ENCODE assay signal across 1 cellular context in the genomic region with DNA sequence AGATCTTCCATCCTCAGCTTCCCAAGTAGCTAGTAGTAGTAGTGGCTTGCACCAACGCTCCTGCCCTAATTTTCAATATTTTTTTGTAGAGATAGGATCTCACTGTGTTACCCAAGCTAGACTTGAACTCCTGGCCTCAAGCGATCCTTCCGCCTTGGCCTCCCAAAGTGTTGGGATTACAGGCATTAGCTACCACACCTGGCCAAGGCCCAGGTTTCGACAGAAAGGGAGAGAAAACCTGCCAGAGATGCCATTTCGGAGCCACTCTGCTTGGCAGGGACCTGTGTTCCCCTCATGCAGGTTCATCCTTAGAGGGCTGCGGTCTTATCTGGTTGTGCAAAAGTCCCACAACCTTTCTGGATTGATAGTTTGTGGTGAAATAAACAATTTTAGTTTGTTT.
TF ChIP-seq lines count a peak whose summit lies in the region.

No MANE protein-coding gene starts in this region.

TF ChIP-seq in WTC11, 78 proteins besides CTCF, POLR2A, EP300 and RAD21 (continued from another document):
- TF ChIP-seq IRF2 (CRISPR knock-in tag; IDR thresholded peaks at IDR 0.05; ENCODE audit: borderline replicate concordance, low read depth) (no peak), NR3C1 (CRISPR knock-in tag; conservative IDR thresholded peaks at IDR 0.05; ENCODE audit: low read depth) (no peak), ESRRA (CRISPR knock-in tag; IDR thresholded peaks at IDR 0.05; ENCODE audit: borderline replicate concordance) (no peak), ZNF416 (CRISPR knock-in tag; IDR thresholded peaks at IDR 0.05) (no peak), ZNF423 (CRISPR knock-in tag; IDR thresholded peaks at IDR 0.05) (no peak), RELA (CRISPR knock-in tag; IDR thresholded peaks at IDR 0.05; ENCODE audit: borderline replicate concordance) (no peak), ZNF263 (CRISPR knock-in tag; IDR thresholded peaks at IDR 0.05; ENCODE audit: low read depth) (no peak)
- TF ChIP-seq, protein P1, sequence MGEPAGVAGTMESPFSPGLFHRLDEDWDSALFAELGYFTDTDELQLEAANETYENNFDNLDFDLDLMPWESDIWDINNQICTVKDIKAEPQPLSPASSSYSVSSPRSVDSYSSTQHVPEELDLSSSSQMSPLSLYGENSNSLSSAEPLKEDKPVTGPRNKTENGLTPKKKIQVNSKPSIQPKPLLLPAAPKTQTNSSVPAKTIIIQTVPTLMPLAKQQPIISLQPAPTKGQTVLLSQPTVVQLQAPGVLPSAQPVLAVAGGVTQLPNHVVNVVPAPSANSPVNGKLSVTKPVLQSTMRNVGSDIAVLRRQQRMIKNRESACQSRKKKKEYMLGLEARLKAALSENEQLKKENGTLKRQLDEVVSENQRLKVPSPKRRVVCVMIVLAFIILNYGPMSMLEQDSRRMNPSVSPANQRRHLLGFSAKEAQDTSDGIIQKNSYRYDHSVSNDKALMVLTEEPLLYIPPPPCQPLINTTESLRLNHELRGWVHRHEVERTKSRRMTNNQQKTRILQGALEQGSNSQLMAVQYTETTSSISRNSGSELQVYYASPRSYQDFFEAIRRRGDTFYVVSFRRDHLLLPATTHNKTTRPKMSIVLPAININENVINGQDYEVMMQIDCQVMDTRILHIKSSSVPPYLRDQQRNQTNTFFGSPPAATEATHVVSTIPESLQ (CRISPR knock-in tag; IDR thresholded peaks at IDR 0.05), result no peak
